ENCODE assay signal across 8 cellular contexts in genomic region chr11:113873241-113873626, GRCh38. TPM values are rescaled to one million over a fixed set of nuclear protein-coding genes. Genes with fewer than 3 reads are reported as not detected.
DNase-seq lines count a peak whose midpoint lies in the region; ATAC-seq and TF ChIP-seq lines count a peak whose summit lies in the region.
"Had no signal": no experiment of that assay in that cellular context is flagged by ENCODE, and none has a peak within 500 bp of the region (broad histone marks: within the 10 kb centered on the region; RNA-seq: fewer than 3 reads in every experiment).

No MANE protein-coding gene starts in this region.

- H3K4me1 ChIP-seq in Panc1 (ENCODE audit: control insufficient read depth, insufficient read depth, low read length) (peaks cover 22% of the 10 kb centered on the region), neuron (ENCODE audit: insufficient read depth, low read length) (peaks cover 24% of the 10 kb centered on the region)

- H3K36me3 ChIP-seq in H7 (replicated peaks; ENCODE audit: control insufficient read depth, insufficient read depth, low read length) (peaks cover 16% of the 10 kb centered on the region), Panc1 (ENCODE audit: control insufficient read depth, insufficient read depth, low read length) (no peaks in the 10 kb centered on the region), neuron (ENCODE audit: insufficient read depth, low read length) (peaks cover 3% of the 10 kb centered on the region)

- no peak for TF ChIP-seq CTCF in Panc1 (IDR thresholded peaks at IDR 0.05)
- no peak for TF ChIP-seq CTCF in fibroblast of mammary gland (conservative IDR thresholded peaks at IDR 0.05; ENCODE audit: control insufficient read depth, insufficient read depth, low read depth, low read length)

- H2AFZ ChIP-seq in neuron (ENCODE audit: low read depth, low read length): no peak overlapping the region

- CTCF ChIA-PET in Panc1 (lab: Charles Lee): no interaction called here

- intact Hi-C loops in Panc1 (cut with micrococcal nuclease; ENCODE audit: unreplicated experiment): no loop called here

- H3K4me3 ChIP-seq in H7 (ENCODE audit: insufficient read depth, low read depth, low read length) (peak overlapping the region; percentile 75), Panc1 (ENCODE audit: low read depth in 2 of 2, low read length in 2 of 2) (peak overlapping the region in 1 of 2 experiments; percentile 3; a peak in 1 of 4 replicates), fibroblast of mammary gland (ENCODE audit: control insufficient read depth, low read depth, low read length) (no peak overlapping the region), neuron (ENCODE audit: low read length) (peak overlapping the region; percentile 20)

- peak overlapping the region; percentile 32; the same call in 1 of the 2 replicates for H3K27ac ChIP-seq in Panc1 (ENCODE audit: low read length)

- BruUV-seq in Panc1 (replicated peaks; lab: Mats Ljungman, UMichigan): no TSS peak

- H3K9me3 ChIP-seq in Panc1 (ENCODE audit: control insufficient read depth, insufficient read depth, low read depth, low read length) (no peaks in the 10 kb centered on the region), neuron (ENCODE audit: low read length) (no peaks in the 10 kb centered on the region)

- H3K27me3 ChIP-seq in H7 (ENCODE audit: control insufficient read depth, insufficient read depth, low read length): no peaks in the 10 kb centered on the region
- no peaks in the 10 kb centered on the region for H3K27me3 ChIP-seq in Panc1 (ENCODE audit: control insufficient read depth, insufficient read depth, low read length)
- H3K27me3 ChIP-seq in neuron (ENCODE audit: insufficient read depth, low read length): no peaks in the 10 kb centered on the region

- DNase-seq in H7: peak; percentile 46
- no peak for DNase-seq in Panc1 (ENCODE audit: low read depth, low spot score)
- peak; percentile 3 for DNase-seq in fibroblast of mammary gland (ENCODE audit: low read depth)
- no peak for DNase-seq in SIG-M5 treated with dmso at 0.1 percent for 504 hours (lab: John Stamatoyannopoulos, UW; ENCODE audit: unreplicated experiment)
- DNase-seq in GOT3 (lab: John Stamatoyannopoulos, UW): no peak
- DNase-seq: stimulated activated CD4-positive, alpha-beta T cell treated with anti-CD3 and anti-CD28 coated beads, Interleukin-12 subunit alpha, Interleukin-12 subunit beta, amount 100 ng/mL, for 4 hours had no signal

- POLR2A ChIA-PET in Panc1 (lab: Charles Lee): no interaction called here

- in situ Hi-C loops in Panc1 (cut with HindIII; ENCODE audit: low pct_unique_long_range_greater_than_20kb, low sequenced_read_pairs): no loop called here

- ATAC-seq in Panc1 (no peak), GM18519 (IDR thresholded peaks at IDR 0.05; ENCODE audit: low FRiP score, unreplicated experiment) (no peak)

RNA-seq across cellular contexts. Expression of gene USP28, which starts 2.1 kb away (rescaled TPM):
- 88.4 and 142 TPM in 2 replicates for total RNA-seq in H7 (2014; rRNA removed; shearing (Covaris generic))
- total RNA-seq in Panc1 (2021; ENCODE audit: unreplicated experiment): 52.3 TPM
- 23.2 TPM for polyA plus RNA-seq in Panc1 (2012; ENCODE audit: insufficient read length)

RNA-seq across cellular contexts. Expression of gene HTR3B, which starts 31.4 kb away (rescaled TPM):
- not detected in 2 replicates for total RNA-seq in H7 (2014; rRNA removed; shearing (Covaris generic))
- total RNA-seq in Panc1 (2021; ENCODE audit: unreplicated experiment): not detected
- polyA plus RNA-seq in Panc1 (2012; ENCODE audit: insufficient read length): not detected

Comparison
In these comparisons a context has a peak if more than half of its experiments do, and no peak if none do; other contexts are left out.
1. DNase-seq: peak in H7 (single experiment) and fibroblast of mammary gland (single experiment); none in Panc1 (single experiment), SIG-M5 treated with dmso at 0.1 percent for 504 hours (single experiment) and GOT3 (single experiment).